2 cellular contexts compared by ENCODE assay signal in the genomic region with DNA sequence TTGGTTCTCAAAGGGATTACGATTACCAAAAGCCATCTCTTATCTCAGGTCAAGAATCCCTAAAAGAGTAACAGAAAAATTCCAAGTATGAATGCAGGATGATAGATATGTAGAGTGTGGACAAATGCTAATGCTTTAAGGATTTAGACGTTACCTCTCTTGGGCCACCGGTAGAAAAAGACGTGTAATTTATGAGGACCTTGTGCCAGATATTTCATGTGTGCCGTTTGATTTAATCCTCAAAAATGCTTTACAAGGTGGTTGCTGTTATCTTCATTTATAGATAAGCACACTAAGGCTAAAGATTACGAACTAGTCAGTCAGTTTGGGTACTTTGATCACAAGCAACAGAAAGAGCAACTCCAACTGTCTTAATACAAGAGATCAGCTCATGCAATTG.
TF ChIP-seq lines count a peak whose summit lies in the region.

No MANE protein-coding gene starts in this region.

TF ChIP-seq in A549, 52 proteins besides CTCF, POLR2A, EP300 and RAD21:
- no peak for TF ChIP-seq FOXS1 (CRISPR knock-in tag; IDR thresholded peaks at IDR 0.05)
- TF ChIP-seq, protein P1, sequence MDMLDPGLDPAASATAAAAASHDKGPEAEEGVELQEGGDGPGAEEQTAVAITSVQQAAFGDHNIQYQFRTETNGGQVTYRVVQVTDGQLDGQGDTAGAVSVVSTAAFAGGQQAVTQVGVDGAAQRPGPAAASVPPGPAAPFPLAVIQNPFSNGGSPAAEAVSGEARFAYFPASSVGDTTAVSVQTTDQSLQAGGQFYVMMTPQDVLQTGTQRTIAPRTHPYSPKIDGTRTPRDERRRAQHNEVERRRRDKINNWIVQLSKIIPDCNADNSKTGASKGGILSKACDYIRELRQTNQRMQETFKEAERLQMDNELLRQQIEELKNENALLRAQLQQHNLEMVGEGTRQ (IDR thresholded peaks at IDR 0.05) = no peak

TF ChIP-seq in GM23338, 12 proteins besides CTCF, POLR2A, EP300 and RAD21:
- no peak for TF ChIP-seq ZNF462 (CRISPR knock-in tag; IDR thresholded peaks at IDR 0.05)
- TF ChIP-seq STAT1 (IDR thresholded peaks at IDR 0.05; ENCODE audit: unreplicated experiment) = no peak
- no peak for TF ChIP-seq EZH2 (IDR thresholded peaks at IDR 0.05; ENCODE audit: low read depth, unreplicated experiment)
- TF ChIP-seq EZH2phosphoT487 (IDR thresholded peaks at IDR 0.05; ENCODE audit: unreplicated experiment) = no peak
- TF ChIP-seq NANOG (IDR thresholded peaks at IDR 0.05; ENCODE audit: borderline replicate concordance) = no peak
